ENCODE assay signal across 18 cellular contexts in genomic region chr13:73822671-73823592, GRCh38.
DNase-seq lines count a peak whose midpoint lies in the region; ATAC-seq, FAIRE-seq and TF ChIP-seq lines count a peak whose summit lies in the region.
"Had no signal": no experiment of that assay in that cellular context is flagged by ENCODE, and none has a peak within 500 bp of the region (broad histone marks: within the 10 kb centered on the region; RNA-seq: fewer than 3 reads in every experiment).

No MANE protein-coding gene starts in this region.

- H3K4me1 ChIP-seq in CD4-positive, alpha-beta memory T cell (ENCODE audit: insufficient read depth, low read length): peaks cover 38% of the 10 kb centered on the region
- H3K4me1 ChIP-seq in Karpas-422 (ENCODE audit: low read length): peaks cover 51% of the 10 kb centered on the region
- no peaks in the 10 kb centered on the region for H3K4me1 ChIP-seq in kidney (ENCODE audit: control insufficient read depth in 1 of 2, insufficient read depth in 1 of 2, low read depth in 1 of 2, low read length in 2 of 2)

- no peak overlapping the region for H3K27ac Mint-ChIP-seq in activated CD8-positive, alpha-beta T cell treated with anti-CD3 and anti-CD28 coated beads for 36 hours
- no peak overlapping the region for H3K27ac Mint-ChIP-seq in activated CD8-positive, alpha-beta T cell treated with anti-CD3 and anti-CD28 coated beads, Interleukin-2, amount 10 ng/mL, durations not matched to agents 7 days and 5 days
- peak overlapping the region in 5 of 7 donors; percentile 19 to 82 (median 38) for H3K27ac Mint-ChIP-seq in CD4-positive, alpha-beta memory T cell

- H3K79me2 ChIP-seq in Karpas-422 (ENCODE audit: low read length): peaks cover 75% of the 10 kb centered on the region

- no peaks in the 10 kb centered on the region for H4K20me1 ChIP-seq in Karpas-422 (ENCODE audit: insufficient read depth, low read depth, low read length)

- H3K27me3 ChIP-seq in CD4-positive, alpha-beta memory T cell (ENCODE audit: insufficient read depth, low read length): no peaks in the 10 kb centered on the region
- no peaks in the 10 kb centered on the region for H3K27me3 ChIP-seq in Karpas-422 (ENCODE audit: low read length)

- H3K4me2 ChIP-seq in Karpas-422 (ENCODE audit: low read depth, low read length, poor library complexity, severe bottlenecking): peak overlapping the region; percentile 74

- no peaks in the 10 kb centered on the region for H3K9me2 ChIP-seq in Karpas-422 (replicated peaks; ENCODE audit: insufficient read depth, low read length)

- FAIRE-seq in kidney (lab: Jason Lieb, UNC): peak; percentile 38
- FAIRE-seq: GM12878 had no signal

- POLR2A ChIA-PET in activated CD8-positive, alpha-beta T cell treated with anti-CD3 and anti-CD28 coated beads for 36 hours (lab: Charles Lee): no interaction called here
- POLR2A ChIA-PET in activated CD8-positive, alpha-beta T cell treated with anti-CD3 and anti-CD28 coated beads, Interleukin-2, amount 10 ng/mL, durations not matched to agents 7 days and 5 days (lab: Charles Lee): interaction anchor here (0.7 kb wide), 1 partner anchor 464 kb away, joined by 5 read pairs; no protein-coding TSS in a partner anchor
- POLR2A ChIA-PET in CD4-positive, alpha-beta memory T cell (lab: Charles Lee; ENCODE audit: partially characterized antibody): interaction anchor here (1.2 kb wide), 1 partner anchor 57 kb away, joined by 3 read pairs; no protein-coding TSS in a partner anchor

- no peaks in the 10 kb centered on the region for H3K27me3 Mint-ChIP-seq in activated CD8-positive, alpha-beta T cell treated with anti-CD3 and anti-CD28 coated beads for 36 hours
- no peaks in the 10 kb centered on the region for H3K27me3 Mint-ChIP-seq in activated CD8-positive, alpha-beta T cell treated with anti-CD3 and anti-CD28 coated beads, Interleukin-2, amount 10 ng/mL, durations not matched to agents 7 days and 5 days (ENCODE audit: low read depth)
- no peaks in the 10 kb centered on the region for H3K27me3 Mint-ChIP-seq in CD4-positive, alpha-beta memory T cell

- H2AFZ ChIP-seq in Karpas-422 (ENCODE audit: low read length): no peak overlapping the region
- H2AFZ ChIP-seq: GM23248 had no signal

- H3K4me3 Mint-ChIP-seq in activated CD8-positive, alpha-beta T cell treated with anti-CD3 and anti-CD28 coated beads for 36 hours: no peak overlapping the region
- no peak overlapping the region for H3K4me3 Mint-ChIP-seq in activated CD8-positive, alpha-beta T cell treated with anti-CD3 and anti-CD28 coated beads, Interleukin-2, amount 10 ng/mL, durations not matched to agents 7 days and 5 days
- no peak overlapping the region for H3K4me3 Mint-ChIP-seq in CD4-positive, alpha-beta memory T cell

- H3K4me3 ChIP-seq in CD4-positive, alpha-beta memory T cell (ENCODE audit: low read length in 2 of 2): no peak overlapping the region
- no peak overlapping the region for H3K4me3 ChIP-seq in Karpas-422 (ENCODE audit: low read length)
- H3K4me3 ChIP-seq in kidney (ENCODE audit: low read length in 2 of 2): no peak overlapping the region
- H3K4me3 ChIP-seq: GM12878, GM23248 had no signal

- no peak for DNase-seq in activated CD8-positive, alpha-beta T cell treated with anti-CD3 and anti-CD28 coated beads for 36 hours
- no peak for DNase-seq in activated CD8-positive, alpha-beta T cell treated with anti-CD3 and anti-CD28 coated beads, Interleukin-2, amount 10 ng/mL, durations not matched to agents 7 days and 5 days
- no peak for DNase-seq in CD4-positive, alpha-beta memory T cell
- DNase-seq in Karpas-422 (no peak), kidney (no peak), NCI-H748 treated with DMSO at 0.1 percent for 48 hours (lab: John Stamatoyannopoulos, UW) (no peak), EL (no peak), SW 1271 (lab: John Stamatoyannopoulos, UW) (no peak)
- DNase-seq: DND-41, GDM1, GM23248, KBM-7, NCI-H1436, NCI-H2029 treated with DMSO at 0.1 percent for 48 hours, NCI-H82, PC-3 had no signal

- intact Hi-C loops in activated CD8-positive, alpha-beta T cell treated with anti-CD3 and anti-CD28 coated beads for 36 hours (cut with micrococcal nuclease): no loop called here
- intact Hi-C loops in CD4-positive, alpha-beta memory T cell (cut with micrococcal nuclease): no loop called here
- intact Hi-C loops in kidney (cut with DNase I): no loop called here

- H3K4me1 Mint-ChIP-seq in activated CD8-positive, alpha-beta T cell treated with anti-CD3 and anti-CD28 coated beads for 36 hours (ENCODE audit: low read depth): peaks cover 40% of the 10 kb centered on the region
- peaks cover 28% of the 10 kb centered on the region for H3K4me1 Mint-ChIP-seq in activated CD8-positive, alpha-beta T cell treated with anti-CD3 and anti-CD28 coated beads, Interleukin-2, amount 10 ng/mL, durations not matched to agents 7 days and 5 days (ENCODE audit: low read depth)
- H3K4me1 Mint-ChIP-seq in CD4-positive, alpha-beta memory T cell: peaks cover 42 to 80% (median 57%) of the 10 kb centered on the region in 4 donors

- peaks cover 1% of the 10 kb centered on the region for H3K9me3 Mint-ChIP-seq in activated CD8-positive, alpha-beta T cell treated with anti-CD3 and anti-CD28 coated beads for 36 hours
- no peaks in the 10 kb centered on the region for H3K9me3 Mint-ChIP-seq in activated CD8-positive, alpha-beta T cell treated with anti-CD3 and anti-CD28 coated beads, Interleukin-2, amount 10 ng/mL, durations not matched to agents 7 days and 5 days (ENCODE audit: insufficient read depth)
- no peaks in the 10 kb centered on the region for H3K9me3 Mint-ChIP-seq in CD4-positive, alpha-beta memory T cell

- no peaks in the 10 kb centered on the region for H3K9me3 ChIP-seq in CD4-positive, alpha-beta memory T cell (ENCODE audit: control insufficient read depth in 1 of 2, low read length in 2 of 2)
- H3K9me3 ChIP-seq in Karpas-422 (ENCODE audit: low read length) (no peaks in the 10 kb centered on the region), kidney (ENCODE audit: control insufficient read depth in 1 of 2, low read length in 2 of 2) (no peaks in the 10 kb centered on the region)

- peak; percentile 27 for ATAC-seq in activated CD8-positive, alpha-beta T cell treated with anti-CD3 and anti-CD28 coated beads for 36 hours
- ATAC-seq in activated CD8-positive, alpha-beta T cell treated with anti-CD3 and anti-CD28 coated beads, Interleukin-2, amount 10 ng/mL, durations not matched to agents 7 days and 5 days: no peak
- ATAC-seq: GM12878, HCT116, PC-3 had no signal

- CTCF ChIA-PET in activated CD8-positive, alpha-beta T cell treated with anti-CD3 and anti-CD28 coated beads for 36 hours (lab: Charles Lee): interaction anchor here (1.0 to 1.3 kb wide), 2 partner anchors 12 to 23 kb away, joined by 3 to 4 read pairs; no protein-coding TSS in a partner anchor
- CTCF ChIA-PET in activated CD8-positive, alpha-beta T cell treated with anti-CD3 and anti-CD28 coated beads, Interleukin-2, amount 10 ng/mL, durations not matched to agents 7 days and 5 days (lab: Charles Lee): no interaction called here
- CTCF ChIA-PET in CD4-positive, alpha-beta memory T cell (lab: Charles Lee; ENCODE audit: partially characterized antibody): interaction anchor here (1.4 to 1.8 kb wide), 2 partner anchors 10 to 464 kb away, joined by 3 to 5 read pairs; no protein-coding TSS in a partner anchor

- TF ChIP-seq CTCF in activated CD8-positive, alpha-beta T cell treated with anti-CD3 and anti-CD28 coated beads for 36 hours (IDR thresholded peaks at IDR 0.05): no peak
- TF ChIP-seq CTCF in kidney (IDR thresholded peaks at IDR 0.05; ENCODE audit: borderline replicate concordance, extremely low read depth, insufficient read depth): no peak

- no peak overlapping the region for H3K27ac ChIP-seq in CD4-positive, alpha-beta memory T cell (ENCODE audit: low read depth, low read length)
- H3K27ac ChIP-seq in Karpas-422 (ENCODE audit: low read length): peak overlapping the region; percentile 90
- H3K27ac ChIP-seq in kidney (ENCODE audit: low read depth in 2 of 2, low read length in 2 of 2): no peak overlapping the region
- H3K27ac ChIP-seq: GM23248 had no signal

- H3K36me3 Mint-ChIP-seq in activated CD8-positive, alpha-beta T cell treated with anti-CD3 and anti-CD28 coated beads for 36 hours (ENCODE audit: low read depth): peaks cover 9% of the 10 kb centered on the region
- H3K36me3 Mint-ChIP-seq in activated CD8-positive, alpha-beta T cell treated with anti-CD3 and anti-CD28 coated beads, Interleukin-2, amount 10 ng/mL, durations not matched to agents 7 days and 5 days (ENCODE audit: low read depth): peaks cover 12% of the 10 kb centered on the region
- H3K36me3 Mint-ChIP-seq in CD4-positive, alpha-beta memory T cell: peaks cover 25 to 44% of the 10 kb centered on the region in 2 donors

- H3K9ac ChIP-seq in Karpas-422 (ENCODE audit: low read length) (no peak overlapping the region), kidney (ENCODE audit: low read length in 2 of 2) (no peak overlapping the region)
- H3K9ac ChIP-seq: GM23248 had no signal

- no peaks in the 10 kb centered on the region for H3K36me3 ChIP-seq in CD4-positive, alpha-beta memory T cell (ENCODE audit: insufficient read depth, low read length)
- H3K36me3 ChIP-seq in Karpas-422 (ENCODE audit: insufficient read depth, low read length) (no peaks in the 10 kb centered on the region), kidney (ENCODE audit: control insufficient read depth in 1 of 2, insufficient read depth in 2 of 2, low read length in 2 of 2) (no peaks in the 10 kb centered on the region)

Comparison
In these comparisons a context has a peak if more than half of its experiments do, and no peak if none do; other contexts are left out.
1. H3K27ac Mint-ChIP-seq: peak in CD4-positive, alpha-beta memory T cell (5 of 7); none in activated CD8-positive, alpha-beta T cell treated with anti-CD3 and anti-CD28 coated beads for 36 hours (single experiment) and activated CD8-positive, alpha-beta T cell treated with anti-CD3 and anti-CD28 coated beads, Interleukin-2, amount 10 ng/mL, durations not matched to agents 7 days and 5 days (single experiment).